ENCODE assay signal across 7 cellular contexts in the genomic region with DNA sequence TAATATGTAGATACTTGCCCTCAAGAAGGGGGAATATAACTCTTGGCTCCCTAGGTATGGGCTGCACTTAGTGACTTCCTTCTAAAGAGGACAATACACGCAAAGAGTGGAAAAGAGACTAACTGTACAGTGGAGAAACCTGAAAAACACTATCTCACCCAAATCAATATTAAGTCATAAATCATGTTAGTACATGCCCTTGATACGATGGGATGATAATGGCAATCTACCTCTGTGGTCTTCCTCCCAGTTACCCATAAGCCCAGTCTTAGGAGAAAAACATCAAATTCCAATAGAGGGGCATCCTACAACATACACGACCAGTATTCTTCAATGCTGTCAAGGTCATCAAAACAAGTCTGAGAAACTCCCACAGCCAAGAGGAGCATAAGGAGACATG. TPM values are rescaled to one million over a fixed set of nuclear protein-coding genes. Genes with fewer than 3 reads are reported as not detected.
DNase-seq lines count a peak whose midpoint lies in the region; ATAC-seq and TF ChIP-seq lines count a peak whose summit lies in the region.

No MANE protein-coding gene starts in this region.

- H3K9me3 Mint-ChIP-seq in WTC11: no peaks in the 10 kb centered on the region
- no peaks in the 10 kb centered on the region for H3K9me3 Mint-ChIP-seq in stimulated activated effector memory CD8-positive, alpha-beta T cell treated with anti-CD3 and anti-CD28 coated beads, Interleukin-12 subunit alpha, Interleukin-12 subunit beta, amount 100 ng/mL, for 72 hours

- no peak for ATAC-seq in WTC11
- ATAC-seq in right cardiac atrium: no peak
- no peak for ATAC-seq in stimulated activated effector memory CD8-positive, alpha-beta T cell treated with anti-CD3 and anti-CD28 coated beads, Interleukin-12 subunit alpha, Interleukin-12 subunit beta, amount 100 ng/mL, for 72 hours

- no peaks in the 10 kb centered on the region; the same call in 1 of the 2 replicates for H3K36me3 Mint-ChIP-seq in WTC11
- H3K36me3 Mint-ChIP-seq in stimulated activated effector memory CD8-positive, alpha-beta T cell treated with anti-CD3 and anti-CD28 coated beads, Interleukin-12 subunit alpha, Interleukin-12 subunit beta, amount 100 ng/mL, for 72 hours: peaks cover 53% of the 10 kb centered on the region

- 48% methylated on average over 3 of the region's 3 CpGs for WGBS in right cardiac atrium

- peaks cover 21% of the 10 kb centered on the region for H3K27me3 Mint-ChIP-seq in WTC11 (ENCODE audit: low read depth)

- DNase-seq in HEK293T (ENCODE audit: extremely low spot score) (no peak), WTC11 (ENCODE audit: low spot score) (no peak), right cardiac atrium (no peak), GOT3 (lab: John Stamatoyannopoulos, UW) (no peak), NCI-H446 (lab: John Stamatoyannopoulos, UW) (no peak)
- no peak for DNase-seq in stimulated activated effector memory CD8-positive, alpha-beta T cell treated with anti-CD3 and anti-CD28 coated beads, Interleukin-12 subunit alpha, Interleukin-12 subunit beta, amount 100 ng/mL, for 72 hours (ENCODE audit: low spot score in 2 of 2)
- DNase-seq in activated effector memory CD4-positive, alpha-beta T cell treated with Interleukin-2 at 50 U/mL for 16 hours: no peak

- H3K9me3 ChIP-seq in right cardiac atrium (ENCODE audit: control insufficient read depth, low read length): no peaks in the 10 kb centered on the region

- H3K27ac Mint-ChIP-seq in WTC11: peak overlapping the region; percentile 99
- peak overlapping the region; percentile 99 for H3K27ac Mint-ChIP-seq in stimulated activated effector memory CD8-positive, alpha-beta T cell treated with anti-CD3 and anti-CD28 coated beads, Interleukin-12 subunit alpha, Interleukin-12 subunit beta, amount 100 ng/mL, for 72 hours

- POLR2A ChIA-PET in HEK293T (lab: Yijun Ruan, JAX) (interaction anchor here (1.8 kb wide), 1 partner anchor 21 kb away, joined by 5 read pairs; no protein-coding TSS in a partner anchor), WTC11 (lab: Charles Lee) (no interaction called here)

- H3K4me1 Mint-ChIP-seq in WTC11: peaks cover 53% of the 10 kb centered on the region
- H3K4me1 Mint-ChIP-seq in stimulated activated effector memory CD8-positive, alpha-beta T cell treated with anti-CD3 and anti-CD28 coated beads, Interleukin-12 subunit alpha, Interleukin-12 subunit beta, amount 100 ng/mL, for 72 hours: peaks cover 76% of the 10 kb centered on the region

- H3K4me3 ChIP-seq in right cardiac atrium (ENCODE audit: low read length): peak overlapping the region; percentile 94

- no peaks in the 10 kb centered on the region for H3K27me3 ChIP-seq in right cardiac atrium (ENCODE audit: control insufficient read depth, insufficient read depth)

- CTCF ChIA-PET in HEK293T (lab: Yijun Ruan, JAX): no interaction called here
- CTCF ChIA-PET in WTC11 (lab: Charles Lee): interaction anchor here (2.8 kb wide), 1 partner anchor 109 kb away, joined by 22 read pairs; no protein-coding TSS in a partner anchor

- peaks cover 13% of the 10 kb centered on the region for H3K4me1 ChIP-seq in right cardiac atrium (ENCODE audit: control insufficient read depth, insufficient read depth, low read length)

- TF ChIP-seq CTCF in WTC11 (IDR thresholded peaks at IDR 0.05): no peak

- intact Hi-C loops in right cardiac atrium (cut with DNase I): loop anchor here in 2 of 4 donors (10.0 kb wide), 2 partner anchors 113 to 1867 kb away; a partner anchor contains a TSS

- H3K27ac ChIP-seq in right cardiac atrium (ENCODE audit: low read length): no peak overlapping the region

- peak overlapping the region; percentile 97 for H3K4me3 Mint-ChIP-seq in WTC11
- H3K4me3 Mint-ChIP-seq in stimulated activated effector memory CD8-positive, alpha-beta T cell treated with anti-CD3 and anti-CD28 coated beads, Interleukin-12 subunit alpha, Interleukin-12 subunit beta, amount 100 ng/mL, for 72 hours: peak overlapping the region; percentile 95

TF ChIP-seq in HEK293T, 16 proteins besides CTCF, POLR2A, EP300 and RAD21:
- TF ChIP-seq ARNT (IDR thresholded peaks at IDR 0.05) (no peak), SP1 (IDR thresholded peaks at IDR 0.05) (no peak), L3MBTL2 (conservative IDR thresholded peaks at IDR 0.05) (no peak)
- TF ChIP-seq, protein P1, sequence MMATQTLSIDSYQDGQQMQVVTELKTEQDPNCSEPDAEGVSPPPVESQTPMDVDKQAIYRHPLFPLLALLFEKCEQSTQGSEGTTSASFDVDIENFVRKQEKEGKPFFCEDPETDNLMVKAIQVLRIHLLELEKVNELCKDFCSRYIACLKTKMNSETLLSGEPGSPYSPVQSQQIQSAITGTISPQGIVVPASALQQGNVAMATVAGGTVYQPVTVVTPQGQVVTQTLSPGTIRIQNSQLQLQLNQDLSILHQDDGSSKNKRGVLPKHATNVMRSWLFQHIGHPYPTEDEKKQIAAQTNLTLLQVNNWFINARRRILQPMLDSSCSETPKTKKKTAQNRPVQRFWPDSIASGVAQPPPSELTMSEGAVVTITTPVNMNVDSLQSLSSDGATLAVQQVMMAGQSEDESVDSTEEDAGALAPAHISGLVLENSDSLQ (IDR thresholded peaks at IDR 0.05): peak; percentile 79

TF ChIP-seq in WTC11, 78 proteins besides CTCF, POLR2A, EP300 and RAD21:
- no peak for TF ChIP-seq SP1 (CRISPR knock-in tag; conservative IDR thresholded peaks at IDR 0.05)
- TF ChIP-seq, protein P2, sequence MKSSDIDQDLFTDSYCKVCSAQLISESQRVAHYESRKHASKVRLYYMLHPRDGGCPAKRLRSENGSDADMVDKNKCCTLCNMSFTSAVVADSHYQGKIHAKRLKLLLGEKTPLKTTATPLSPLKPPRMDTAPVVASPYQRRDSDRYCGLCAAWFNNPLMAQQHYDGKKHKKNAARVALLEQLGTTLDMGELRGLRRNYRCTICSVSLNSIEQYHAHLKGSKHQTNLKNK (CRISPR knock-in tag; IDR thresholded peaks at IDR 0.05): no peak
- no peak for TF ChIP-seq TEAD1 (CRISPR knock-in tag; IDR thresholded peaks at IDR 0.05)
- 0 out of 2 replicates have a peak, but pooled peaks have one; percentile 17 for TF ChIP-seq GABPB1 (CRISPR knock-in tag; IDR thresholded peaks at IDR 0.05)

RNA-seq across cellular contexts. Expression of a gene that starts 1.3 kb away (rescaled TPM):
- total RNA-seq in WTC11 (2021): 27.7 to 33.0 TPM (median 30.5 TPM) in 3 replicates
- total RNA-seq in right cardiac atrium: 10 to 100 TPM; 19.9 to 27.1 (median 25.1) TPM
- polyA plus RNA-seq in right cardiac atrium: 19.6 TPM

RNA-seq across cellular contexts. Expression of a gene that starts 48.6 kb away (rescaled TPM):
- total RNA-seq in WTC11 (2021) (0.32 to 0.53 TPM (median 0.35 TPM) in 3 replicates), right cardiac atrium (not detected)
- polyA plus RNA-seq in right cardiac atrium: not detected

RNA-seq across cellular contexts. Expression of a gene that starts 50.9 kb away (rescaled TPM):
- total RNA-seq in WTC11 (2021): 0.09 to 0.22 TPM (median 0.16 TPM) in 3 replicates
- not detected for total RNA-seq in right cardiac atrium
- polyA plus RNA-seq in right cardiac atrium: not detected
